ENCODE assay signal across 1 cellular context in the genomic region with DNA sequence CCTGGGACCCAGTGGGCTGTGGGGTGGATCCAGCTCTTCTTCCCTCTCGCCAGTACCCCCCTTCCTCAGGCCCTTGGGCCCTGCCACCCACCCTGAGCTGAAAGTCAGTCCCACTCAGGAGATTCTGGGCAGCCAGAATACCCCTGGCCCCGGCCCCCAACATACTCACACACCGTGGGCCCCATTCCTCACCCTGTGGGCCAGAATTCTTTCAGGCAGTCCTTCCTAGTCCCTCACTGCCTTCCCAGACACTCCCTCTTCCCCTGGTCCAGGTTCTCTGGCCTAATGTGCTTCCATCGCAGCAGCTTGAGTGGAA.
TF ChIP-seq lines count a peak whose summit lies in the region.

No MANE protein-coding gene starts in this region.

TF ChIP-seq in SK-N-SH, 30 proteins besides CTCF, POLR2A, EP300 and RAD21 (continued from another document):
- TF ChIP-seq CHD2 (IDR thresholded peaks at IDR 0.05; ENCODE audit: low read length, partially characterized antibody) = no peak
- TF ChIP-seq RCOR1 (IDR thresholded peaks at IDR 0.05; ENCODE audit: low read length) = no peak
- no peak for TF ChIP-seq NFIC (IDR thresholded peaks at IDR 0.05; ENCODE audit: borderline replicate concordance)
- TF ChIP-seq, protein P1, sequence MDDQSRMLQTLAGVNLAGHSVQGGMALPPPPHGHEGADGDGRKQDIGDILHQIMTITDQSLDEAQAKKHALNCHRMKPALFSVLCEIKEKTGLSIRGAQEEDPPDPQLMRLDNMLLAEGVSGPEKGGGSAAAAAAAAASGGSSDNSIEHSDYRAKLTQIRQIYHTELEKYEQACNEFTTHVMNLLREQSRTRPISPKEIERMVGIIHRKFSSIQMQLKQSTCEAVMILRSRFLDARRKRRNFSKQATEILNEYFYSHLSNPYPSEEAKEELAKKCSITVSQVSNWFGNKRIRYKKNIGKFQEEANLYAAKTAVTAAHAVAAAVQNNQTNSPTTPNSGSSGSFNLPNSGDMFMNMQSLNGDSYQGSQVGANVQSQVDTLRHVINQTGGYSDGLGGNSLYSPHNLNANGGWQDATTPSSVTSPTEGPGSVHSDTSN (IDR thresholded peaks at IDR 0.05) = no peak
- no peak for TF ChIP-seq SIN3A (IDR thresholded peaks at IDR 0.05; ENCODE audit: borderline replicate concordance, low read depth, low read length)
- no peak for TF ChIP-seq TCF12 (IDR thresholded peaks at IDR 0.05)
